Comparison of ENCODE assay signal across 20 cellular contexts in genomic region chr2:182330451-182331325, GRCh38.
DNase-seq lines count a peak whose midpoint lies in the region; FAIRE-seq and TF ChIP-seq lines count a peak whose summit lies in the region.
"Had no signal": no experiment of that assay in that cellular context is flagged by ENCODE, and none has a peak within 500 bp of the region (broad histone marks: within the 10 kb centered on the region; RNA-seq: fewer than 3 reads in every experiment).

No MANE protein-coding gene starts in this region.

- no peaks in the 10 kb centered on the region for H3K4me1 Mint-ChIP-seq in activated T-cell treated with anti-CD3 and anti-CD28 coated beads, Interleukin-2, amount 50 U/mL, for 24 hours (ENCODE audit: low read depth)
- H3K4me1 Mint-ChIP-seq: endodermal cell had no signal

- peak overlapping the region; percentile 4 to 42 for H3K27ac ChIP-seq in ascending aorta
- H3K27ac ChIP-seq in osteoblast (ENCODE audit: low read depth, low read length), result peak overlapping the region; percentile 79
- H3K27ac ChIP-seq: psoas muscle, suprapubic skin had no signal

- peaks cover 0 to 5% of the 10 kb centered on the region in 2 donors for H3K9me3 ChIP-seq in ascending aorta
- no peaks in the 10 kb centered on the region for H3K9me3 ChIP-seq in osteoblast (ENCODE audit: low read depth, low read length)
- H3K9me3 ChIP-seq: suprapubic skin had no signal

- no peaks in the 10 kb centered on the region for H3K27me3 Mint-ChIP-seq in activated T-cell treated with anti-CD3 and anti-CD28 coated beads, Interleukin-2, amount 50 U/mL, for 24 hours

- H3K36me3 Mint-ChIP-seq in activated T-cell treated with anti-CD3 and anti-CD28 coated beads, Interleukin-2, amount 50 U/mL, for 24 hours (ENCODE audit: low read depth), result no peaks in the 10 kb centered on the region
- H3K36me3 Mint-ChIP-seq: CD8-positive, alpha-beta T cell had no signal

- H4K20me1 ChIP-seq in osteoblast (ENCODE audit: insufficient read depth, low read length), result no peaks in the 10 kb centered on the region

- H3K27ac Mint-ChIP-seq in activated T-cell treated with anti-CD3 and anti-CD28 coated beads, Interleukin-2, amount 50 U/mL, for 24 hours, result no peak overlapping the region
- H3K27ac Mint-ChIP-seq: CD8-positive, alpha-beta T cell; endodermal cell had no signal

- H3K79me2 ChIP-seq in osteoblast (ENCODE audit: insufficient read depth, low read length), result no peaks in the 10 kb centered on the region

- TF ChIP-seq CTCF in ascending aorta (IDR thresholded peaks at IDR 0.05) (no peak), foreskin fibroblast (IDR thresholded peaks at IDR 0.05; ENCODE audit: low read depth, low read length) (no peak), osteoblast (IDR thresholded peaks at IDR 0.05; ENCODE audit: extremely low read depth, low read depth, low read length) (no peak)

- intact Hi-C loops in ascending aorta (cut with DNase I), result no loop called here

- H3K4me1 ChIP-seq in ascending aorta (no peaks in the 10 kb centered on the region), osteoblast (ENCODE audit: insufficient read depth, low read length) (peaks cover 9% of the 10 kb centered on the region)
- H3K4me1 ChIP-seq: psoas muscle, suprapubic skin had no signal

- H2AFZ ChIP-seq in osteoblast (ENCODE audit: low read length), result peak overlapping the region; percentile 71

- H3K4me3 ChIP-seq in ascending aorta, result no peak overlapping the region
- H3K4me3 ChIP-seq in foreskin fibroblast (ENCODE audit: low read depth in 1 of 2, low read length in 2 of 2), result no peak overlapping the region
- H3K4me3 ChIP-seq in osteoblast (ENCODE audit: insufficient read depth, low read length), result no peak overlapping the region
- H3K4me3 ChIP-seq: psoas muscle, suprapubic skin had no signal

- H3K4me2 ChIP-seq in osteoblast (ENCODE audit: insufficient read depth, low read length), result peak overlapping the region; percentile 52

- H3K36me3 ChIP-seq in ascending aorta (no peaks in the 10 kb centered on the region), osteoblast (ENCODE audit: insufficient read depth, low read length) (no peaks in the 10 kb centered on the region)
- H3K36me3 ChIP-seq: suprapubic skin had no signal

- H3K27me3 ChIP-seq in ascending aorta (no peaks in the 10 kb centered on the region), osteoblast (ENCODE audit: insufficient read depth, low read length) (no peaks in the 10 kb centered on the region)
- H3K27me3 ChIP-seq: suprapubic skin had no signal

- H3K9me3 Mint-ChIP-seq in activated T-cell treated with anti-CD3 and anti-CD28 coated beads, Interleukin-2, amount 50 U/mL, for 24 hours, result no peaks in the 10 kb centered on the region

- no peak for FAIRE-seq in urothelium cell line (lab: Jason Lieb, UNC)

- DNase-seq in ELR (ENCODE audit: low read depth) (peak; percentile 38), ascending aorta (ENCODE audit: low spot score in 2 of 2) (no peak), foreskin fibroblast (peak; percentile 5 to 7), osteoblast (ENCODE audit: insufficient read length, low spot score, missing footprints) (peak; percentile 31), inferior parietal cortex (ENCODE audit: extremely low spot score) (no peak), urothelium cell line (ENCODE audit: low spot score) (no peak), NCI-H1694 (lab: John Stamatoyannopoulos, UW) (no peak)
- DNase-seq in activated T-cell treated with anti-CD3 and anti-CD28 coated beads, Interleukin-2, amount 50 U/mL, for 24 hours, result no peak
- DNase-seq: activated CD4-positive, alpha-beta T cell treated with anti-CD3 and anti-CD28 coated beads, Interleukin-2, amount 50 U/mL, for 48 hours; activated T-cell treated with anti-CD3 and anti-CD28 coated beads for 4 hours; CD8-positive, alpha-beta T cell; DMS79; endodermal cell; foreskin melanocyte; KG1; MV-4-11; NCI-H2029; NCI-H510A; psoas muscle had no signal

- no peak overlapping the region for H3K4me3 Mint-ChIP-seq in activated T-cell treated with anti-CD3 and anti-CD28 coated beads, Interleukin-2, amount 50 U/mL, for 24 hours
- H3K4me3 Mint-ChIP-seq: CD8-positive, alpha-beta T cell; endodermal cell had no signal

Comparison
In these comparisons a context has a peak if more than half of its experiments do, and no peak if none do; other contexts are left out.
1. DNase-seq: peak in ELR (single experiment), foreskin fibroblast (2 of 2) and osteoblast (single experiment); none in ascending aorta (0 of 2), inferior parietal cortex (single experiment), urothelium cell line (single experiment), activated T-cell treated with anti-CD3 and anti-CD28 coated beads, Interleukin-2, amount 50 U/mL, for 24 hours (single experiment) and NCI-H1694 (single experiment).